Comparison of ENCODE assay signal across 8 cellular contexts in genomic region chr1:62436466-62437272, GRCh38. TPM values are rescaled to one million over a fixed set of nuclear protein-coding genes. Genes with fewer than 3 reads are reported as not detected.
DNase-seq lines count a peak whose midpoint lies in the region; ATAC-seq lines count a peak whose summit lies in the region.

Gene USP1, plus strand, starts transcription at chr1:62437049. Its CDS starts 2,819 bp downstream, at chr1:62439868.

- peaks cover 24 to 39% of the 10 kb centered on the region in 2 donors for H3K4me1 Mint-ChIP-seq in effector memory CD8-positive, alpha-beta T cell (ENCODE audit: low read depth in 2 of 2)
- peaks cover 18% of the 10 kb centered on the region for H3K4me1 Mint-ChIP-seq in memory B cell

- H3K9me3 Mint-ChIP-seq in effector memory CD8-positive, alpha-beta T cell = peaks cover 2 to 8% of the 10 kb centered on the region in 2 donors
- H3K9me3 Mint-ChIP-seq in memory B cell = peaks cover 4% of the 10 kb centered on the region

- no peaks in the 10 kb centered on the region for H3K27me3 Mint-ChIP-seq in effector memory CD8-positive, alpha-beta T cell
- H3K27me3 Mint-ChIP-seq in memory B cell = no peaks in the 10 kb centered on the region

- H3K36me3 Mint-ChIP-seq in effector memory CD8-positive, alpha-beta T cell (ENCODE audit: insufficient read depth) = peaks cover 26% of the 10 kb centered on the region
- H3K36me3 Mint-ChIP-seq in memory B cell = peaks cover 9% of the 10 kb centered on the region

- ATAC-seq in GM21360 (IDR thresholded peaks at IDR 0.05; ENCODE audit: unreplicated experiment) (peak; percentile 76), memory B cell (ENCODE audit: low read depth) (peak; percentile 72)
- ATAC-seq in effector memory CD8-positive, alpha-beta T cell (replicated peaks) = peak; percentile 80

- peak within 1 kb of the TSS; percentile 93 to 99 for H3K4me3 Mint-ChIP-seq in effector memory CD8-positive, alpha-beta T cell
- peak within 1 kb of the TSS; percentile 93 for H3K4me3 Mint-ChIP-seq in memory B cell

- peak within 1 kb of the TSS; percentile 99 for H3K27ac Mint-ChIP-seq in effector memory CD8-positive, alpha-beta T cell
- peak within 1 kb of the TSS; percentile 98 for H3K27ac Mint-ChIP-seq in memory B cell

- peak; percentile 99 for DNase-seq in CMK (ENCODE audit: low read depth)
- peak; percentile 100 for DNase-seq in HT1080 (ENCODE audit: low read depth)
- peak; percentile 99 for DNase-seq in NOMO-1 treated with DMSO at 0.1 percent for 48 hours (lab: John Stamatoyannopoulos, UW; ENCODE audit: unreplicated experiment)
- peak; percentile 90 to 96 for DNase-seq in activated CD8-positive, alpha-beta memory T cell treated with anti-CD3 and anti-CD28 coated beads for 4 hours (ENCODE audit: low read depth in 2 of 2)
- DNase-seq in effector memory CD8-positive, alpha-beta T cell = peak; percentile 95 to 98 (median 97)
- peak; percentile 95 for DNase-seq in memory B cell (ENCODE audit: low spot score in 2 of 2)
- DNase-seq in stimulated activated CD8-positive, alpha-beta memory T cell treated with anti-CD3 and anti-CD28 coated beads, Interleukin-12 subunit alpha, Interleukin-12 subunit beta, amount 100 ng/mL, for 24 hours (ENCODE audit: extremely low read depth) = peak; percentile 95

RNA-seq across cellular contexts. Expression of gene USP1, which starts in this region (rescaled TPM):
- 48.3 and 48.5 TPM in 2 replicates for total RNA-seq in HT1080 (2014; rRNA removed; shearing (Covaris generic))
- polyA plus RNA-seq in HT1080 (2015; cell fraction: cytosol; rRNA removed) = 31.0 and 39.8 TPM in 2 replicates
- 21.7 and 25.9 TPM in 2 replicates for polyA plus RNA-seq in HT1080 (2015; cell fraction: nucleus; rRNA removed)

Comparison
In these comparisons a context has a peak if more than half of its experiments do, and no peak if none do; other contexts are left out.
1. Peak in every context shown above with its lines: DNase-seq and ATAC-seq.